Comparison of ENCODE assay signal across 8 cellular contexts in genomic region chr19:19591133-19591825, GRCh38. TPM values are rescaled to one million over a fixed set of nuclear protein-coding genes. Genes with fewer than 3 reads are reported as not detected.
DNase-seq lines count a peak whose midpoint lies in the region; TF ChIP-seq lines count a peak whose summit lies in the region.

No MANE protein-coding gene starts in this region.

- H3T11ph ChIP-seq in H9 (ENCODE audit: low read length), result no peak overlapping the region

- H3K79me1 ChIP-seq in H9 (ENCODE audit: insufficient read depth, low read depth, low read length, poor library complexity, severe bottlenecking), result no peaks in the 10 kb centered on the region

- no peak overlapping the region for H3K56ac ChIP-seq in H9 (ENCODE audit: insufficient read length, low read depth, low read length)

- CTCF ChIA-PET in CD8-positive, alpha-beta memory T cell (lab: Charles Lee), result interaction anchor here (0.7 to 3.3 kb wide), 6 partner anchors 12 to 59 kb away, joined by 3 to 12 read pairs (median 3); no protein-coding TSS in a partner anchor
- CTCF ChIA-PET in RWPE1 (lab: Yijun Ruan, JAX), result interaction anchor here (1.4 kb wide), 1 partner anchor 59 kb away, joined by 5 read pairs; no protein-coding TSS in a partner anchor

- H3K23me2 ChIP-seq in H9 (ENCODE audit: insufficient read length, low read depth, low read length, poor library complexity, severe bottlenecking), result no peaks in the 10 kb centered on the region

- no peak overlapping the region for H3K18ac ChIP-seq in H9 (ENCODE audit: insufficient read length, low read depth, low read length)

- no peaks in the 10 kb centered on the region for H3K27me3 Mint-ChIP-seq in CD8-positive, alpha-beta memory T cell
- no peaks in the 10 kb centered on the region for H3K27me3 Mint-ChIP-seq in H9 (ENCODE audit: low read depth)
- H3K27me3 Mint-ChIP-seq in immature natural killer cell (ENCODE audit: low read depth in 3 of 3), result no peaks in the 10 kb centered on the region

- peaks cover 4 to 42% (median 5%) of the 10 kb centered on the region in 3 donors for H3K36me3 Mint-ChIP-seq in CD8-positive, alpha-beta memory T cell
- H3K36me3 Mint-ChIP-seq in H9 (ENCODE audit: insufficient read depth in 1 of 3, low read depth in 3 of 3), result no peaks in the 10 kb centered on the region
- peaks cover 0 to 4% (median 0%) of the 10 kb centered on the region in 3 donors for H3K36me3 Mint-ChIP-seq in immature natural killer cell

- peaks cover 36 to 63% (median 47%) of the 10 kb centered on the region in 3 donors for H3K4me1 Mint-ChIP-seq in CD8-positive, alpha-beta memory T cell
- H3K4me1 Mint-ChIP-seq in H9 (peaks cover 14 to 24% of the 10 kb centered on the region in 2 experiments), immature natural killer cell (peaks cover 8 to 17% of the 10 kb centered on the region in 2 donors)

- H2BK12ac ChIP-seq in H9 (ENCODE audit: insufficient read length, low read depth, low read length), result no peak overlapping the region

- H3K36me3 ChIP-seq in CD8-positive, alpha-beta memory T cell (ENCODE audit: insufficient read depth, low read length), result no peaks in the 10 kb centered on the region

- no peak overlapping the region for H3K23ac ChIP-seq in H9 (ENCODE audit: insufficient read length, low read depth, low read length)

- no peak overlapping the region for H2BK20ac ChIP-seq in H9 (ENCODE audit: low read depth, low read length, poor library complexity, severe bottlenecking)

- H3K79me2 ChIP-seq in H9 (ENCODE audit: insufficient read depth, low read length), result no peaks in the 10 kb centered on the region

- no peak overlapping the region for H2AFZ ChIP-seq in H9 (ENCODE audit: low read length)

- no peak overlapping the region for H4K91ac ChIP-seq in H9 (ENCODE audit: insufficient read length, low read depth, low read length)

- H3K4ac ChIP-seq in H9 (ENCODE audit: low read depth, low read length), result no peak overlapping the region

- TF ChIP-seq CTCF in H9 (conservative IDR thresholded peaks at IDR 0.05) (no peak), RWPE1 (conservative IDR thresholded peaks at IDR 0.05; ENCODE audit: low read depth) (no peak)

- peak in 4 of 5 donors; percentile 48 to 83 (median 66) for DNase-seq in CD8-positive, alpha-beta memory T cell
- DNase-seq in H9, result peak; percentile 50
- peak; percentile 98 for DNase-seq in RWPE1 (ENCODE audit: low spot score)
- peak; percentile 63 for DNase-seq in activated naive CD4-positive, alpha-beta T cell treated with anti-CD3 and anti-CD28 coated beads, Interleukin-2, amount 50 U/mL, for 16 hours
- peak in 1 of 3 donors; percentile 57 for DNase-seq in immature natural killer cell
- DNase-seq in stimulated activated CD4-positive, alpha-beta T cell treated with anti-CD3 and anti-CD28 coated beads, Interleukin-4, amount 100 ng/mL, for 48 hours (ENCODE audit: low read depth in 2 of 2), result peak; percentile 44 to 56
- DNase-seq in NCI-H146 (lab: John Stamatoyannopoulos, UW), result no peak
- DNase-seq in NCI-H345 treated with DMSO at 0.1 percent for 48 hours (lab: John Stamatoyannopoulos, UW; ENCODE audit: unreplicated experiment), result no peak

- H3K9ac ChIP-seq in H9 (ENCODE audit: extremely low read depth, insufficient read length, low read length), result no peak overlapping the region

- no peak overlapping the region for H2BK5ac ChIP-seq in H9 (ENCODE audit: insufficient read length, low read length)

- H3K27me3 ChIP-seq in CD8-positive, alpha-beta memory T cell (ENCODE audit: insufficient read depth, low read length, poor library complexity, severe bottlenecking), result no peaks in the 10 kb centered on the region
- no peaks in the 10 kb centered on the region for H3K27me3 ChIP-seq in H9 (ENCODE audit: insufficient read depth, low read length)

- H3K27ac ChIP-seq in CD8-positive, alpha-beta memory T cell (ENCODE audit: low read depth, low read length), result peak overlapping the region; percentile 14
- no peak overlapping the region for H3K27ac ChIP-seq in H9 (ENCODE audit: insufficient read length, low read depth, low read length)
- H3K27ac ChIP-seq in RWPE1, result peak overlapping the region; percentile 87

- POLR2A ChIA-PET in CD8-positive, alpha-beta memory T cell (lab: Charles Lee), result interaction anchor here (0.5 to 1.3 kb wide), 4 partner anchors 15 to 231 kb away, joined by 3 to 6 read pairs (median 4); partner anchors contain the start of gene ZNF101
- POLR2A ChIA-PET in RWPE1 (lab: Yijun Ruan, JAX; ENCODE audit: low non-redundant PET), result no interaction called here

- H4K5ac ChIP-seq in H9 (ENCODE audit: insufficient read length, low read depth, low read length), result no peak overlapping the region

- H3K14ac ChIP-seq in H9 (ENCODE audit: insufficient read depth, low read length), result no peak overlapping the region

- WGBS in H9 (ENCODE audit: extremely low coverage, insufficient read length, low lambda C conversion rate), result no CpG with 5 or more reads among the region's 13 CpGs

- peak overlapping the region; percentile 8 to 86 (median 63) for H3K4me3 Mint-ChIP-seq in CD8-positive, alpha-beta memory T cell
- H3K4me3 Mint-ChIP-seq in H9, result peak overlapping the region in 1 of 2 experiments; percentile 50; a peak in 2 of 5 replicates
- H3K4me3 Mint-ChIP-seq in immature natural killer cell, result peak overlapping the region in 2 of 5 donors; percentile 58 to 81

- H3K4me1 ChIP-seq in CD8-positive, alpha-beta memory T cell (ENCODE audit: insufficient read depth, low read length), result peaks cover 33% of the 10 kb centered on the region
- H3K4me1 ChIP-seq in H9 (ENCODE audit: insufficient read depth, low read length), result peaks cover 10% of the 10 kb centered on the region; the same call in 1 of the 2 replicates

- H4K8ac ChIP-seq in H9 (replicated peaks; ENCODE audit: insufficient read length, low read depth, low read length), result no peak overlapping the region

- H3K4me3 ChIP-seq in CD8-positive, alpha-beta memory T cell (ENCODE audit: low read length), result no peak overlapping the region

- no peaks in the 10 kb centered on the region for H4K20me1 ChIP-seq in H9 (ENCODE audit: control insufficient read depth, insufficient read depth, insufficient read length)

- H2BK120ac ChIP-seq in H9 (ENCODE audit: low read depth, low read length, poor library complexity, severe bottlenecking), result no peak overlapping the region

- no peak overlapping the region for H2AK5ac ChIP-seq in H9 (ENCODE audit: insufficient read length, low read length)

- H3K9me3 ChIP-seq in CD8-positive, alpha-beta memory T cell (ENCODE audit: low read length), result no peaks in the 10 kb centered on the region
- no peaks in the 10 kb centered on the region for H3K9me3 ChIP-seq in H9 (ENCODE audit: control insufficient read depth, low read depth, low read length)

- H3K9me3 Mint-ChIP-seq in CD8-positive, alpha-beta memory T cell, result no peaks in the 10 kb centered on the region
- H3K9me3 Mint-ChIP-seq in H9 (no peaks in the 10 kb centered on the region; a peak in 1 of 5 replicates), immature natural killer cell (no peaks in the 10 kb centered on the region)

- no peak overlapping the region for H3K4me2 ChIP-seq in H9 (ENCODE audit: insufficient read depth, insufficient read length, low read length)

- H3K27ac Mint-ChIP-seq in CD8-positive, alpha-beta memory T cell, result peak overlapping the region; percentile 84 to 99 (median 94)
- H3K27ac Mint-ChIP-seq in H9, result peak overlapping the region; percentile 88 to 95 (median 88); a peak in 6 of 7 replicates
- peak overlapping the region in 5 of 6 donors; percentile 69 to 96 (median 74) for H3K27ac Mint-ChIP-seq in immature natural killer cell

- H2BK15ac ChIP-seq in H9 (ENCODE audit: low read depth, low read length), result no peak overlapping the region

RNA-seq across cellular contexts. Expression of gene PBX4, which starts 27.2 kb away (rescaled TPM):
- total RNA-seq in CD8-positive, alpha-beta memory T cell, result 10 to 100 TPM; 15.0 to 17.1 TPM
- 8.3 TPM for polyA plus RNA-seq in CD8-positive, alpha-beta memory T cell
- total RNA-seq in H9 (2021), result 2.4 and 3.3 TPM in 2 replicates
- under 1 TPM in 2 of 3 donors, not detected in 1; 0.57 to 0.82 TPM for polyA plus RNA-seq in immature natural killer cell

RNA-seq across cellular contexts. Expression of gene LPAR2, which starts 36.7 kb away (rescaled TPM):
- 10 to 100 TPM; 23.6 to 24.8 TPM for total RNA-seq in CD8-positive, alpha-beta memory T cell
- 37.8 TPM for polyA plus RNA-seq in CD8-positive, alpha-beta memory T cell
- total RNA-seq in H9 (2021), result 49.5 and 51.8 TPM in 2 replicates
- 1 to 10 TPM; 3.8 to 5.9 (median 4.6) TPM for polyA plus RNA-seq in immature natural killer cell

RNA-seq across cellular contexts. Expression of gene GMIP, which starts 52.2 kb away (rescaled TPM):
- 10 to 100 TPM; 54.5 to 60.3 TPM for total RNA-seq in CD8-positive, alpha-beta memory T cell
- polyA plus RNA-seq in CD8-positive, alpha-beta memory T cell, result 71.3 TPM
- 12.7 and 13.4 TPM in 2 replicates for total RNA-seq in H9 (2021)
- polyA plus RNA-seq in immature natural killer cell, result 10 to 100 TPM; 38.9 to 84.4 (median 40.0) TPM

RNA-seq across cellular contexts. Expression of gene CILP2, which starts 53.2 kb away (rescaled TPM):
- under 1 TPM; 0.07 to 0.11 TPM for total RNA-seq in CD8-positive, alpha-beta memory T cell
- 0.33 TPM for polyA plus RNA-seq in CD8-positive, alpha-beta memory T cell
- total RNA-seq in H9 (2021), result 5.9 and 6.4 TPM in 2 replicates
- polyA plus RNA-seq in immature natural killer cell, result not detected

Comparison
In these comparisons a context has a peak if more than half of its experiments do, and no peak if none do; other contexts are left out.
1. DNase-seq: peak in CD8-positive, alpha-beta memory T cell (4 of 5), H9 (single experiment), RWPE1 (single experiment), activated naive CD4-positive, alpha-beta T cell treated with anti-CD3 and anti-CD28 coated beads, Interleukin-2, amount 50 U/mL, for 16 hours (single experiment) and stimulated activated CD4-positive, alpha-beta T cell treated with anti-CD3 and anti-CD28 coated beads, Interleukin-4, amount 100 ng/mL, for 48 hours (2 of 2); none in NCI-H146 (single experiment) and NCI-H345 treated with DMSO at 0.1 percent for 48 hours (single experiment).
2. Peak in every context shown above with its lines, with median percentiles within 50 percentile points of each other: H3K27ac Mint-ChIP-seq.